Comparison of ENCODE assay signal across 19 cellular contexts in the genomic region with DNA sequence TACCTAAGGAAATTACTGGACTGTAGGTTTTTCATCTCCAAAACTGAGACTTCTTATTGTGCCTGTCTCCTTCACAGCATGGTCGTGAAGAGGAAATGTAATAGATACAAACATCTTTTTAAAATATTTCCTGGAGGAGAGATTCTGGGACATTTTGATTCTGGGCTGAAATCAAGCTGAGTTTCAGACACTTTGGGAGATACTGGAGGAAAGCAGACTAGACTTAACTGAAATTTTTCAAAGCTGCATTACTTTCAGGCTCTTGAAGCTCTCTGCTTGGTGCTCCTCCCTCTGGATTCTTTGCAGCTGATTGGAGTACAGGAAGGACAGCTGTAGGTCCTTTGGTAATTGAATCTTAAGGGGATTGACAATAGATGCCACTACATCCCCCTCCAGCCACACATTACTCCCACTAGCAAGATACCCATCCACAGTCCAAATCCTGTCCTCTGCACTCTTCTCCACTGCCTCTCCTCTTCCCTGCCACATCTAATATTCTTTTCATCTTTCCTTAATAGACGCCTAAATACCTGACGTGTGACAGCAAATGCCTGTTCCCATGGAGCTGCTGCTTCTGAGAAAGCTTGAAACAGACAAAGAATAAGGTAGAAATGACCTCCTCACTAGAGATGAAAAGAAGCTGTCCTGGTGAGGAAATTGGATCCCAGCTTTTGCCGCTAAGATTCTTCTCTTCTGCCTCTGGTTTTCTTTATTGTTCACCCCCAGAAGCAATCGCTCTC.
DNase-seq lines count a peak whose midpoint lies in the region; TF ChIP-seq lines count a peak whose summit lies in the region.
"Had no signal": no experiment of that assay in that cellular context is flagged by ENCODE, and none has a peak within 500 bp of the region (broad histone marks: within the 10 kb centered on the region; RNA-seq: fewer than 3 reads in every experiment).

No MANE protein-coding gene starts in this region.

- H3K4me1 Mint-ChIP-seq in type B pancreatic cell (ENCODE audit: unreplicated experiment) = peaks cover 32% of the 10 kb centered on the region

- H3F3A ChIP-seq in neural cell (ENCODE audit: insufficient read depth, low read length, poor library complexity, severe bottlenecking) (peaks cover 4% of the 10 kb centered on the region), MM.1S (ENCODE audit: insufficient read depth, low read length) (no peaks in the 10 kb centered on the region)

- peak overlapping the region; percentile 32 for H3K4me3 ChIP-seq in neural cell (ENCODE audit: low read length)
- no peak overlapping the region for H3K4me3 ChIP-seq in MM.1S (ENCODE audit: low read length)
- H3K4me3 ChIP-seq: GM12878, PC-9, SJCRH30 had no signal

- H3K9me2 ChIP-seq in neural cell (ENCODE audit: insufficient read depth, low read length) (no peaks in the 10 kb centered on the region), MM.1S (replicated peaks; ENCODE audit: insufficient read depth, low read length) (no peaks in the 10 kb centered on the region)

- TF ChIP-seq CTCF in neural cell (IDR thresholded peaks at IDR 0.05; ENCODE audit: poor library complexity, severe bottlenecking) = no peak
- no peak for TF ChIP-seq CTCF in type B pancreatic cell (conservative IDR thresholded peaks at IDR 0.05)
- TF ChIP-seq CTCF in MM.1S (IDR thresholded peaks at IDR 0.05; ENCODE audit: low read length) = no peak

- H3K9me3 Mint-ChIP-seq in type B pancreatic cell = peaks cover 20% of the 10 kb centered on the region
- H3K9me3 Mint-ChIP-seq: CD4-positive, alpha-beta T cell had no signal

- peak; percentile 57 for TF ChIP-seq EP300 in neural cell (conservative IDR thresholded peaks at IDR 0.05; ENCODE audit: poor library complexity, severe bottlenecking)

- no peaks in the 10 kb centered on the region for H3K9me3 ChIP-seq in neural cell (ENCODE audit: low read length)
- H3K9me3 ChIP-seq in MM.1S (replicated peaks; ENCODE audit: insufficient read depth, low read length) = no peaks in the 10 kb centered on the region
- H3K9me3 ChIP-seq: SJCRH30 had no signal

- H3K4me2 ChIP-seq in neural cell (ENCODE audit: low read length) = no peak overlapping the region
- no peak overlapping the region for H3K4me2 ChIP-seq in MM.1S (ENCODE audit: low read depth, low read length)
- H3K4me2 ChIP-seq: PC-9 had no signal

- H2AFZ ChIP-seq in neural cell (ENCODE audit: low read depth, low read length) = no peak overlapping the region
- no peak overlapping the region for H2AFZ ChIP-seq in MM.1S (ENCODE audit: low read length)
- H2AFZ ChIP-seq: PC-9 had no signal

- no peaks in the 10 kb centered on the region for H3K27me3 ChIP-seq in neural cell (ENCODE audit: insufficient read depth, low read depth, low read length)
- no peaks in the 10 kb centered on the region for H3K27me3 ChIP-seq in MM.1S (replicated peaks; ENCODE audit: insufficient read depth, low read length)
- H3K27me3 ChIP-seq: SJCRH30 had no signal

- H4K20me1 ChIP-seq in neural cell (ENCODE audit: insufficient read depth) = no peaks in the 10 kb centered on the region
- no peaks in the 10 kb centered on the region for H4K20me1 ChIP-seq in MM.1S (ENCODE audit: insufficient read depth, low read length)

- TF ChIP-seq RAD21 in neural cell (conservative IDR thresholded peaks at IDR 0.05) = no peak

- H3K79me2 ChIP-seq in neural cell (replicated peaks; ENCODE audit: insufficient read depth, low read length) = no peaks in the 10 kb centered on the region
- no peaks in the 10 kb centered on the region for H3K79me2 ChIP-seq in MM.1S (ENCODE audit: low read length)

- H3K9ac ChIP-seq in neural cell (ENCODE audit: low read length) = peak overlapping the region; percentile 41
- no peak overlapping the region for H3K9ac ChIP-seq in MM.1S (ENCODE audit: low read length)

- no peaks in the 10 kb centered on the region for H3K36me3 ChIP-seq in neural cell (ENCODE audit: insufficient read depth, low read length)
- no peaks in the 10 kb centered on the region for H3K36me3 ChIP-seq in MM.1S (replicated peaks; ENCODE audit: insufficient read depth, low read length)
- H3K36me3 ChIP-seq: SJCRH30 had no signal

- H3K4me3 Mint-ChIP-seq in type B pancreatic cell = peak overlapping the region; percentile 48
- H3K4me3 Mint-ChIP-seq: CD4-positive, alpha-beta T cell had no signal

- peaks cover 8% of the 10 kb centered on the region for H3K36me3 Mint-ChIP-seq in type B pancreatic cell

- peak overlapping the region; percentile 90 for H3K27ac Mint-ChIP-seq in type B pancreatic cell
- H3K27ac Mint-ChIP-seq: CD4-positive, alpha-beta T cell had no signal

- H3K27ac ChIP-seq in caudate nucleus (ENCODE audit: low read depth, low read length) (peak overlapping the region; percentile 67), neural cell (ENCODE audit: low read length) (peak overlapping the region; percentile 71), MM.1S (ENCODE audit: low read length) (no peak overlapping the region)
- H3K27ac ChIP-seq: HL-60, PC-9, SJCRH30 had no signal

- H3K27me3 Mint-ChIP-seq in type B pancreatic cell = no peaks in the 10 kb centered on the region
- H3K27me3 Mint-ChIP-seq: CD4-positive, alpha-beta T cell had no signal

- DNase-seq in NCI-H2227 treated with DMSO at 0.1 percent for 48 hours (lab: John Stamatoyannopoulos, UW) (peak; percentile 75), caudate nucleus (lab: John Stamatoyannopoulos, UW) (peak in 1 of 61 donors; percentile 23), type B pancreatic cell (ENCODE audit: extremely low spot score, unreplicated experiment) (no peak), DMS 273 (lab: John Stamatoyannopoulos, UW; ENCODE audit: unreplicated experiment) (no peak), MM.1S (no peak)
- DNase-seq in NK-92 treated with Interleukin-12 subunit alpha and Interleukin-12 subunit beta, amount 100 ng/mL, for 24 hours (lab: John Stamatoyannopoulos, UW) = no peak
- DNase-seq: ACHN; AML-193; CD4-positive, alpha-beta T cell; DND-41; GOT3; NCI-H187; NCI-H2171; NCI-H748 treated with DMSO at 0.1 percent for 48 hours; PC-9 had no signal

- H3K4me1 ChIP-seq in MM.1S (ENCODE audit: low read length) = no peaks in the 10 kb centered on the region
- H3K4me1 ChIP-seq: SJCRH30 had no signal

TF ChIP-seq in neural cell, 6 proteins besides CTCF, POLR2A, EP300 and RAD21:
- TF ChIP-seq MXI1 (conservative IDR thresholded peaks at IDR 0.05; ENCODE audit: poor library complexity, severe bottlenecking) (no peak), SMC3 (conservative IDR thresholded peaks at IDR 0.05; ENCODE audit: poor library complexity) (peak; percentile 26), EZH2 (IDR thresholded peaks at IDR 0.05; ENCODE audit: borderline replicate concordance, insufficient read depth, low read length, poor library complexity, severe bottlenecking) (no peak), REST (IDR thresholded peaks at IDR 0.05; ENCODE audit: borderline replicate concordance) (peak; percentile 59), TAF1 (IDR thresholded peaks at IDR 0.05; ENCODE audit: low read depth) (no peak), POLR2AphosphoS5 (IDR thresholded peaks at IDR 0.05) (peak; percentile 36)
